Comparison of ENCODE assay signal across 12 cellular contexts in genomic region chr1:196407358-196408041, GRCh38.
A peak's percentile ranks its signal among the peaks of the same experiment; 100 is the strongest.
DNase-seq lines count a peak whose midpoint lies in the region; ATAC-seq and TF ChIP-seq lines count a peak whose summit lies in the region.
"Had no signal": no experiment of that assay in that cellular context is flagged by ENCODE, and none has a peak within 500 bp of the region (broad histone marks: within the 10 kb centered on the region; RNA-seq: fewer than 3 reads in every experiment).

No MANE protein-coding gene starts in this region.

- TF ChIP-seq CTCF in Panc1 (IDR thresholded peaks at IDR 0.05): no peak
- TF ChIP-seq CTCF in fibroblast of pulmonary artery (IDR thresholded peaks at IDR 0.05; ENCODE audit: low read length, missing control alignments): no peak
- TF ChIP-seq CTCF in osteoblast (IDR thresholded peaks at IDR 0.05; ENCODE audit: extremely low read depth, low read depth, low read length): no peak

- H3K79me2 ChIP-seq in osteoblast (ENCODE audit: insufficient read depth, low read length): no peaks in the 10 kb centered on the region

- no peaks in the 10 kb centered on the region for H3K9me3 ChIP-seq in Panc1 (ENCODE audit: control insufficient read depth, insufficient read depth, low read depth, low read length)
- no peaks in the 10 kb centered on the region for H3K9me3 ChIP-seq in osteoblast (ENCODE audit: low read depth, low read length)
- H3K9me3 ChIP-seq: body of pancreas, ovary had no signal

- H3K4me1 ChIP-seq in Panc1 (ENCODE audit: control insufficient read depth, insufficient read depth, low read length): no peaks in the 10 kb centered on the region
- peaks cover 4% of the 10 kb centered on the region for H3K4me1 ChIP-seq in osteoblast (ENCODE audit: insufficient read depth, low read length)

- H3K27ac ChIP-seq in Panc1 (ENCODE audit: low read length): peak overlapping the region; percentile 21; the same call in 1 of the 2 replicates
- H3K27ac ChIP-seq in osteoblast (ENCODE audit: low read depth, low read length): peak overlapping the region; percentile 57
- H3K27ac ChIP-seq: KMS-11 had no signal

- BruUV-seq in Panc1 (replicated peaks; lab: Mats Ljungman, UMichigan): no TSS peak

- POLR2A ChIA-PET in Panc1 (lab: Charles Lee): no interaction called here

- in situ Hi-C loops in ACHN (cut with HindIII; ENCODE audit: low pct_ligation_motif_present, low pct_unique_long_range_greater_than_20kb, low sequenced_read_pairs): no loop called here
- in situ Hi-C loops in Panc1 (cut with HindIII; ENCODE audit: low pct_unique_long_range_greater_than_20kb, low sequenced_read_pairs): no loop called here

- H3K4me2 ChIP-seq in osteoblast (ENCODE audit: insufficient read depth, low read length): no peak overlapping the region
- H3K4me2 ChIP-seq: KMS-11 had no signal

- intact Hi-C loops in Panc1 (cut with micrococcal nuclease; ENCODE audit: unreplicated experiment): no loop called here

- DNase-seq in ACHN (peak; percentile 38), Panc1 (ENCODE audit: low read depth, low spot score) (no peak), fibroblast of pulmonary artery (ENCODE audit: low read depth) (peak; percentile 67), osteoblast (ENCODE audit: insufficient read length, low spot score, missing footprints) (no peak), NCI-H524 treated with DMSO at 0.1 percent for 48 hours (lab: John Stamatoyannopoulos, UW) (no peak)
- DNase-seq: body of pancreas, hypothalamus had no signal

- H2AFZ ChIP-seq in osteoblast (ENCODE audit: low read length): peak overlapping the region; percentile 55

- ATAC-seq in Panc1: peak; percentile 48; the same call in 1 of the 2 replicates
- no peak for ATAC-seq in GM18520 (IDR thresholded peaks at IDR 0.05; ENCODE audit: unreplicated experiment)
- no peak for ATAC-seq in GM19463 (IDR thresholded peaks at IDR 0.05; ENCODE audit: unreplicated experiment)
- no peak for ATAC-seq in HG03139 (IDR thresholded peaks at IDR 0.05; ENCODE audit: unreplicated experiment)
- ATAC-seq: body of pancreas had no signal

- no peaks in the 10 kb centered on the region for H4K20me1 ChIP-seq in osteoblast (ENCODE audit: insufficient read depth, low read length)

- H3K4me3 ChIP-seq in Panc1 (ENCODE audit: low read depth in 2 of 2, low read length in 2 of 2) (no peak overlapping the region), fibroblast of pulmonary artery (replicated peaks; ENCODE audit: low read depth, low read length) (no peak overlapping the region), osteoblast (ENCODE audit: insufficient read depth, low read length) (no peak overlapping the region)
- H3K4me3 ChIP-seq: body of pancreas, ovary had no signal

- H3K36me3 ChIP-seq in Panc1 (ENCODE audit: control insufficient read depth, insufficient read depth, low read length) (no peaks in the 10 kb centered on the region), osteoblast (ENCODE audit: insufficient read depth, low read length) (no peaks in the 10 kb centered on the region)
- H3K36me3 ChIP-seq: ovary had no signal

- H3K27me3 ChIP-seq in Panc1 (ENCODE audit: control insufficient read depth, insufficient read depth, low read length) (no peaks in the 10 kb centered on the region), osteoblast (ENCODE audit: insufficient read depth, low read length) (no peaks in the 10 kb centered on the region)
- H3K27me3 ChIP-seq: body of pancreas, ovary had no signal

- CTCF ChIA-PET in Panc1 (lab: Charles Lee): no interaction called here

Comparison
In these comparisons a context has a peak if more than half of its experiments do, and no peak if none do; other contexts are left out.
1. DNase-seq: peak in ACHN (single experiment) and fibroblast of pulmonary artery (single experiment); none in Panc1 (single experiment), osteoblast (single experiment) and NCI-H524 treated with DMSO at 0.1 percent for 48 hours (single experiment).